11 cellular contexts compared by ENCODE assay signal in the genomic region with DNA sequence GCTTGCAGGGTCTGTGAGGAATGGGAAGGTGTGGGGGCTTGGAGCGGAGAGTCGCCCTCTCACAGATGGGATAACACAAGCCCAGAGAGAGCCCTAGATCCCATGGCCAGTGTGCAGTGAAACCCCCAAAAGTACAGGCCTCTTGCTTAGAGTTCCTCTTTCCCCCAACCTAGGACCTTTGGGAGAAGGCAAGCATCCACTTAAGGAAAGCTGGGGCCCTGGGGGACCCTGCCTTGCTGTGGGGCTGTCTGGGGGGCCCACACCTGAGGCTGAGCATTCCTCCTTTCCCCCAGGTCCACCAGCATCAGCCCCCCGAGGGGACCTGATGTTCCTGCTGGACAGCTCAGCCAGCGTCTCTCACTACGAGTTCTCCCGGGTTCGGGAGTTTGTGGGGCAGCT. TPM values are rescaled to one million over a fixed set of nuclear protein-coding genes. Genes with fewer than 3 reads are reported as not detected.
DNase-seq lines count a peak whose midpoint lies in the region; ATAC-seq and TF ChIP-seq lines count a peak whose summit lies in the region.
"Had no signal": no experiment of that assay in that cellular context is flagged by ENCODE, and none has a peak within 500 bp of the region (broad histone marks: within the 10 kb centered on the region; RNA-seq: fewer than 3 reads in every experiment).

No MANE protein-coding gene starts in this region.

- no peak for TF ChIP-seq POLR2A in esophagus squamous epithelium (IDR thresholded peaks at IDR 0.05)

- TF ChIP-seq CTCF in C4-2B (conservative IDR thresholded peaks at IDR 0.05) (no peak), PC-3 (conservative IDR thresholded peaks at IDR 0.05; ENCODE audit: low read depth, low read length) (no peak), esophagus squamous epithelium (IDR thresholded peaks at IDR 0.05) (no peak), osteoblast (IDR thresholded peaks at IDR 0.05; ENCODE audit: extremely low read depth, low read depth, low read length) (no peak)

- H3K9ac ChIP-seq in PC-3 (ENCODE audit: low read length), result peak overlapping the region; percentile 61

- H3K9me3 ChIP-seq in PC-3 (ENCODE audit: low read length) (no peaks in the 10 kb centered on the region), esophagus squamous epithelium (no peaks in the 10 kb centered on the region), osteoblast (ENCODE audit: low read depth, low read length) (no peaks in the 10 kb centered on the region)

- intact Hi-C loops in PC-3 (cut with micrococcal nuclease), result no loop called here
- intact Hi-C loops in esophagus squamous epithelium (cut with DNase I), result no loop called here

- H3F3A ChIP-seq in PC-3 (ENCODE audit: low read length, unreplicated experiment), result no peaks in the 10 kb centered on the region

- no peak overlapping the region for H2AFZ ChIP-seq in PC-3 (ENCODE audit: low read length)
- no peak overlapping the region for H2AFZ ChIP-seq in osteoblast (ENCODE audit: low read length)

- H4K20me1 ChIP-seq in PC-3 (ENCODE audit: low read length) (no peaks in the 10 kb centered on the region), osteoblast (ENCODE audit: insufficient read depth, low read length) (no peaks in the 10 kb centered on the region)

- WGBS in esophagus squamous epithelium, 2 donors, result no CpG with 5 or more reads among the region's 7 CpGs

- no peak for DNase-seq in PC-3
- DNase-seq in esophagus squamous epithelium (lab: John Stamatoyannopoulos, UW), result no peak
- DNase-seq in osteoblast (ENCODE audit: insufficient read length, low spot score, missing footprints), result peak; percentile 91
- DNase-seq in activated naive CD4-positive, alpha-beta T cell treated with anti-CD3 and anti-CD28 coated beads, Interleukin-2, amount 50 U/mL, for 16 hours, result no peak
- DNase-seq: DMS79, NCI-H1436 treated with DMSO at 0.1 percent for 48 hours had no signal

- peak overlapping the region; percentile 100 for H3K27ac ChIP-seq in C4-2B
- H3K27ac ChIP-seq in PC-3 (ENCODE audit: low read length), result no peak overlapping the region
- H3K27ac ChIP-seq in esophagus squamous epithelium, result peak overlapping the region in 3 of 4 donors; percentile 11 to 96 (median 77)
- H3K27ac ChIP-seq in osteoblast (ENCODE audit: low read depth, low read length), result no peak overlapping the region
- H3K27ac ChIP-seq: epithelial cell of prostate had no signal

- CTCF ChIA-PET in PC-3 (lab: Charles Lee), result no interaction called here

- H3K4me3 ChIP-seq in PC-3 (ENCODE audit: low read length), result peak overlapping the region; percentile 88
- peak overlapping the region; percentile 49 to 75 (median 62) for H3K4me3 ChIP-seq in esophagus squamous epithelium
- no peak overlapping the region for H3K4me3 ChIP-seq in osteoblast (ENCODE audit: insufficient read depth, low read length)

- ATAC-seq in PC-3 (no peak), HG03095 (IDR thresholded peaks at IDR 0.05; ENCODE audit: unreplicated experiment) (no peak), GM21390 (IDR thresholded peaks at IDR 0.05; ENCODE audit: unreplicated experiment) (no peak), GM18519 (IDR thresholded peaks at IDR 0.05; ENCODE audit: low FRiP score, unreplicated experiment) (no peak)

- POLR2A ChIA-PET in PC-3 (lab: Charles Lee; ENCODE audit: unreplicated experiment), result no interaction called here

- no TSS peak for BruUV-seq in PC-3 (replicated peaks; lab: Mats Ljungman, UMichigan)

- H3K27me3 ChIP-seq in PC-3 (ENCODE audit: low read length), result no peaks in the 10 kb centered on the region
- peaks cover 0 to 23% (median 0%) of the 10 kb centered on the region in 4 donors for H3K27me3 ChIP-seq in esophagus squamous epithelium
- peaks cover 11% of the 10 kb centered on the region for H3K27me3 ChIP-seq in osteoblast (ENCODE audit: insufficient read depth, low read length)

- peaks cover 13% of the 10 kb centered on the region for H3K79me2 ChIP-seq in PC-3 (ENCODE audit: low read length)
- H3K79me2 ChIP-seq in osteoblast (ENCODE audit: insufficient read depth, low read length), result no peaks in the 10 kb centered on the region

- peaks cover 46% of the 10 kb centered on the region for H3K4me1 ChIP-seq in PC-3 (ENCODE audit: insufficient read depth, low read length)
- peaks cover 64 to 92% (median 71%) of the 10 kb centered on the region in 3 donors for H3K4me1 ChIP-seq in esophagus squamous epithelium
- peaks cover 8% of the 10 kb centered on the region for H3K4me1 ChIP-seq in osteoblast (ENCODE audit: insufficient read depth, low read length)

- no peaks in the 10 kb centered on the region for H3K36me3 ChIP-seq in PC-3 (ENCODE audit: low read depth, low read length)
- peaks cover 0 to 19% (median 3%) of the 10 kb centered on the region in 3 donors for H3K36me3 ChIP-seq in esophagus squamous epithelium
- no peaks in the 10 kb centered on the region for H3K36me3 ChIP-seq in osteoblast (ENCODE audit: insufficient read depth, low read length)

- peak overlapping the region; percentile 100 for H3K4me2 ChIP-seq in PC-3 (ENCODE audit: low read length)
- H3K4me2 ChIP-seq in osteoblast (ENCODE audit: insufficient read depth, low read length), result no peak overlapping the region

- H3K9me2 ChIP-seq in PC-3 (replicated peaks; ENCODE audit: low read length), result no peaks in the 10 kb centered on the region

RNA-seq across cellular contexts. Expression of a gene that starts 1.1 kb away (rescaled TPM):
- total RNA-seq in PC-3 (2014; rRNA removed) (59.1 and 74.5 TPM in 2 replicates), esophagus squamous epithelium (10 to 100 TPM; 20.0 to 55.0 (median 34.6) TPM), osteoblast (2.4 and 4.3 TPM in 2 replicates)

RNA-seq across cellular contexts. Expression of a gene that starts 12.9 kb away (rescaled TPM):
- total RNA-seq in PC-3 (2014; rRNA removed), result 0.29 and 1.4 TPM in 2 replicates
- total RNA-seq in esophagus squamous epithelium, result under 1 TPM; under 0.01 to 1.00 (median 0.28) TPM
- under 0.01 and 0.59 TPM in 2 replicates for total RNA-seq in osteoblast

RNA-seq across cellular contexts. Expression of a gene that starts 15.6 kb away (rescaled TPM):
- 0.18 and 1.1 TPM in 2 replicates for total RNA-seq in PC-3 (2014; rRNA removed)
- total RNA-seq in esophagus squamous epithelium, result 10 to 100 TPM in 2 of 4 donors, 1 to 10 TPM in 2; 4.7 to 28.3 (median 14.4) TPM
- total RNA-seq in osteoblast, result 1.2 and 1.8 TPM in 2 replicates

RNA-seq across cellular contexts. Expression of a gene that starts 29.5 kb away (rescaled TPM):
- 439 and 506 TPM in 2 replicates for total RNA-seq in PC-3 (2014; rRNA removed)
- 100 to 1,000 TPM in 3 of 4 donors, 10 to 100 TPM in 1; 98.0 to 157 (median 116) TPM for total RNA-seq in esophagus squamous epithelium
- total RNA-seq in osteoblast, result 53.9 and 58.9 TPM in 2 replicates

RNA-seq across cellular contexts. Expression of a gene that starts 34.9 kb away (rescaled TPM):
- 140 and 190 TPM in 2 replicates for total RNA-seq in PC-3 (2014; rRNA removed)
- 10 to 100 TPM in 3 of 4 donors, 1 to 10 TPM in 1; 9.9 to 40.1 (median 24.1) TPM for total RNA-seq in esophagus squamous epithelium
- total RNA-seq in osteoblast, result 10.6 and 14.5 TPM in 2 replicates

Comparison
In these comparisons a context has a peak if more than half of its experiments do, and no peak if none do; other contexts are left out.
1. H3K27ac ChIP-seq: peak in C4-2B (single experiment) and esophagus squamous epithelium (3 of 4); none in PC-3 (single experiment) and osteoblast (single experiment).